9 cellular contexts compared by ENCODE assay signal in the genomic region with DNA sequence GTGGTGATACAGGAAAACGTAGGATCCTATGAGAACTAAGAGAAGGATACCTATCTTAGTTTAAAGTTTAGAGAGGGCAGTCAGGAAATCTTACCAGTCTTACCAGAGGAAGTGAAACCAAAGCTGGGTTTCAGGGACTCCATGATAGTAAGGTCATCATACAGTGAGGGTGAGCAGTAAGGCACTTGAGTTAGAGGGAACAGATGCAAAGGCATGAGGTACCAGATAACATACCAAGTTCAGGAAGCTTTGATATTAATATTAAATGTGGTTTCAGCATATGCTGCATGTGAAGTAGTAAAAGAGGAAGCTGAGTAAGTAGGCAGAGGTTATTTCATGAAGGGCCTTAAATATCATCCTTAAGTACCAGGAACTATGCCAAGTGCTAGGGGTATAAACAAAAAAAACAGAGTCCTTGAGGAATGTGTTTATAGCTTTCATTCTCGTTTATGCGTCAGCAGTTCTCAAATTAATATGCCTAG.
A peak's percentile ranks its signal among the peaks of the same experiment; 100 is the strongest.
DNase-seq lines count a peak whose midpoint lies in the region; ATAC-seq and TF ChIP-seq lines count a peak whose summit lies in the region.
"Had no signal": no experiment of that assay in that cellular context is flagged by ENCODE, and none has a peak within 500 bp of the region (broad histone marks: within the 10 kb centered on the region; RNA-seq: fewer than 3 reads in every experiment).

No MANE protein-coding gene starts in this region.

- peak; percentile 83 for DNase-seq in GM12865 (ENCODE audit: low read depth)
- DNase-seq in caudate nucleus (lab: John Stamatoyannopoulos, UW) = no peak
- DNase-seq in 8988T = no peak
- no peak for DNase-seq in NCI-H1105 (lab: John Stamatoyannopoulos, UW)
- no peak for DNase-seq in activated CD8-positive, alpha-beta memory T cell treated with anti-CD3 and anti-CD28 coated beads, Interleukin-2, amount 50 U/mL, for 48 hours
- no peak for DNase-seq in DMS53 (lab: John Stamatoyannopoulos, UW)

- H3K27ac ChIP-seq in caudate nucleus (ENCODE audit: low read depth, low read length) = peak overlapping the region; percentile 41
- H3K27ac ChIP-seq: cardiac muscle cell had no signal

- TF ChIP-seq CTCF in GM12865 (IDR thresholded peaks at IDR 0.05; ENCODE audit: insufficient read depth, low read depth, low read length, missing control alignments) = no peak

- H3K4me3 ChIP-seq in GM12865 (ENCODE audit: low read depth, low read length) = no peak overlapping the region
- H3K4me3 ChIP-seq: cardiac muscle cell had no signal

- ATAC-seq in GM21447 (IDR thresholded peaks at IDR 0.05; ENCODE audit: unreplicated experiment) (peak; percentile 99), HG03521 (IDR thresholded peaks at IDR 0.05; ENCODE audit: unreplicated experiment) (peak; percentile 99)
